ENCODE assay signal across 10 cellular contexts in genomic region chr1:234500269-234500668, GRCh38. TPM values are rescaled to one million over a fixed set of nuclear protein-coding genes. Genes with fewer than 3 reads are reported as not detected.
DNase-seq lines count a peak whose midpoint lies in the region; ATAC-seq and TF ChIP-seq lines count a peak whose summit lies in the region.
"Had no signal": no experiment of that assay in that cellular context is flagged by ENCODE, and none has a peak within 500 bp of the region (broad histone marks: within the 10 kb centered on the region; RNA-seq: fewer than 3 reads in every experiment).

No MANE protein-coding gene starts in this region.

- no peaks in the 10 kb centered on the region for H3K36me3 ChIP-seq in brain microvascular endothelial cell (replicated peaks)
- H3K36me3 ChIP-seq in neural cell (ENCODE audit: insufficient read depth, low read length): no peaks in the 10 kb centered on the region
- H3K36me3 ChIP-seq: cardiac muscle cell had no signal

- H3K4me3 ChIP-seq in brain microvascular endothelial cell (ENCODE audit: low read depth, low read length) (no peak overlapping the region), neural cell (ENCODE audit: low read length) (no peak overlapping the region)
- H3K4me3 ChIP-seq: cardiac muscle cell had no signal

- intact Hi-C loops in Calu3 (cut with micrococcal nuclease; ENCODE audit: unreplicated experiment) (loop anchor here (5.0 kb wide), 1 partner anchor 272 kb away; no protein-coding TSS in a partner anchor), posterior cingulate gyrus (cut with DNase I) (no loop called here)

- H3K27ac ChIP-seq in brain microvascular endothelial cell (peak overlapping the region; percentile 65), neural cell (ENCODE audit: low read length) (peak overlapping the region; percentile 38)

- no peaks in the 10 kb centered on the region for H3K79me2 ChIP-seq in neural cell (replicated peaks; ENCODE audit: insufficient read depth, low read length)

- no peak for TF ChIP-seq RAD21 in neural cell (conservative IDR thresholded peaks at IDR 0.05)

- H3K4me1 Mint-ChIP-seq in Calu3 (ENCODE audit: low read depth, unreplicated experiment): peaks cover 87% of the 10 kb centered on the region

- TF ChIP-seq CTCF in Calu3 (IDR thresholded peaks at IDR 0.05; ENCODE audit: unreplicated experiment): no peak
- TF ChIP-seq CTCF in brain microvascular endothelial cell (IDR thresholded peaks at IDR 0.05; ENCODE audit: low read depth, low read length, missing control alignments): no peak
- no peak for TF ChIP-seq CTCF in neural cell (IDR thresholded peaks at IDR 0.05; ENCODE audit: poor library complexity, severe bottlenecking)

- no peak for TF ChIP-seq EP300 in neural cell (conservative IDR thresholded peaks at IDR 0.05; ENCODE audit: poor library complexity, severe bottlenecking)

- H3K27me3 ChIP-seq in brain microvascular endothelial cell (replicated peaks) (no peaks in the 10 kb centered on the region), neural cell (ENCODE audit: insufficient read depth, low read depth, low read length) (no peaks in the 10 kb centered on the region)
- H3K27me3 ChIP-seq: cardiac muscle cell had no signal

- peak overlapping the region; percentile 97 for H3K27ac Mint-ChIP-seq in Calu3 (ENCODE audit: unreplicated experiment)

- H3K9me3 ChIP-seq in neural cell (ENCODE audit: low read length): no peaks in the 10 kb centered on the region

- CTCF ChIA-PET in Calu3 (lab: Charles Lee): interaction anchor here (0.5 to 2.8 kb wide), 7 partner anchors 99 to 604 kb away, joined by 4 to 17 read pairs (median 7); no protein-coding TSS in a partner anchor

- H3K4me2 ChIP-seq in neural cell (ENCODE audit: low read length): no peak overlapping the region

- H3K9me2 ChIP-seq in neural cell (ENCODE audit: insufficient read depth, low read length): no peaks in the 10 kb centered on the region

- peaks cover 11% of the 10 kb centered on the region for H3K36me3 Mint-ChIP-seq in Calu3 (ENCODE audit: insufficient read depth, unreplicated experiment)

- no peaks in the 10 kb centered on the region for H4K20me1 ChIP-seq in neural cell (ENCODE audit: insufficient read depth)

- peak overlapping the region; percentile 51 for H3K4me3 Mint-ChIP-seq in Calu3 (ENCODE audit: low read depth, unreplicated experiment)

- no peaks in the 10 kb centered on the region for H3K27me3 Mint-ChIP-seq in Calu3 (ENCODE audit: unreplicated experiment)

- H2AFZ ChIP-seq in neural cell (ENCODE audit: low read depth, low read length): no peak overlapping the region

- H3K9ac ChIP-seq in neural cell (ENCODE audit: low read length): peak overlapping the region; percentile 10

- H3K9me3 Mint-ChIP-seq in Calu3 (ENCODE audit: low read depth, unreplicated experiment): no peaks in the 10 kb centered on the region

- in situ Hi-C loops in brain microvascular endothelial cell (cut with HindIII; ENCODE audit: low pct_ligation_motif_present, low sequenced_read_pairs): no loop called here

- no peaks in the 10 kb centered on the region for H3F3A ChIP-seq in neural cell (ENCODE audit: insufficient read depth, low read length, poor library complexity, severe bottlenecking)

- peak; percentile 28 for DNase-seq in Calu3
- peak; percentile 78 for DNase-seq in M059J (ENCODE audit: low read depth)
- DNase-seq in brain microvascular endothelial cell: no peak
- DNase-seq in ureter (ENCODE audit: low spot score): no peak
- DNase-seq in NAMALWA (ENCODE audit: low spot score): no peak
- DNase-seq in posterior cingulate gyrus: no peak
- DNase-seq: NCI-H1436 treated with DMSO at 0.1 percent for 48 hours had no signal

- ATAC-seq in GM18868 (IDR thresholded peaks at IDR 0.05; ENCODE audit: unreplicated experiment): no peak

- BruUV-seq in Calu3 (replicated peaks; lab: Mats Ljungman, UMichigan): no TSS peak

TF ChIP-seq in neural cell, 6 proteins besides CTCF, POLR2A, EP300 and RAD21:
- TF ChIP-seq REST (IDR thresholded peaks at IDR 0.05; ENCODE audit: borderline replicate concordance): no peak
- TF ChIP-seq POLR2AphosphoS5 (IDR thresholded peaks at IDR 0.05): no peak
- TF ChIP-seq EZH2 (IDR thresholded peaks at IDR 0.05; ENCODE audit: borderline replicate concordance, insufficient read depth, low read length, poor library complexity, severe bottlenecking): no peak
- no peak for TF ChIP-seq TAF1 (IDR thresholded peaks at IDR 0.05; ENCODE audit: low read depth)
- TF ChIP-seq SMC3 (conservative IDR thresholded peaks at IDR 0.05; ENCODE audit: poor library complexity): no peak
- TF ChIP-seq MXI1 (conservative IDR thresholded peaks at IDR 0.05; ENCODE audit: poor library complexity, severe bottlenecking): no peak

RNA-seq across cellular contexts. Expression of gene TARBP1, which starts 21.3 kb away (rescaled TPM):
- total RNA-seq in Calu3 (2022) (38.1 and 39.6 TPM in 2 replicates), ureter (59.9 TPM)
- 17.1 and 27.3 TPM in 2 replicates for total RNA-seq in M059J (2014; rRNA removed; shearing (Covaris generic))
- polyA plus RNA-seq in neural cell: 267 and 329 TPM in 2 replicates
- polyA minus RNA-seq in neural cell: 126 and 133 TPM in 2 replicates

Comparison
In these comparisons a context has a peak if more than half of its experiments do, and no peak if none do; other contexts are left out.
1. DNase-seq: peak in Calu3 (single experiment) and M059J (single experiment); none in brain microvascular endothelial cell (single experiment), ureter (single experiment), NAMALWA (single experiment) and posterior cingulate gyrus (0 of 10).